8 cellular contexts compared by ENCODE assay signal in genomic region chr14:100341301-100342031, GRCh38. TPM values are rescaled to one million over a fixed set of nuclear protein-coding genes. Genes with fewer than 3 reads are reported as not detected.
DNase-seq lines count a peak whose midpoint lies in the region; ATAC-seq and TF ChIP-seq lines count a peak whose summit lies in the region.

No MANE protein-coding gene starts in this region.

- ATAC-seq in RWPE2 (ENCODE audit: low read depth), result peak; percentile 46; the same call in 2 of the 3 replicates

- peak; percentile 81 for DNase-seq in ELR (ENCODE audit: low read depth)
- DNase-seq in HFF-Myc (ENCODE audit: extremely low read depth, low read depth), result peak; percentile 12
- no peak for DNase-seq in RWPE2 (ENCODE audit: low spot score)
- peak; percentile 61 for DNase-seq in epidermal melanocyte (ENCODE audit: insufficient read length, low spot score)
- peak; percentile 80 for DNase-seq in myocyte (ENCODE audit: low read depth)
- no peak for DNase-seq in stimulated activated naive CD4-positive, alpha-beta T cell (lab: John Stamatoyannopoulos, UW)
- no peak for DNase-seq in T-helper 9 cell
- DNase-seq in HAP-1 (ENCODE audit: low spot score in 2 of 2), result no peak

- H3K4me1 ChIP-seq in RWPE2 (ENCODE audit: insufficient read depth, poor library complexity, severe bottlenecking) (no peaks in the 10 kb centered on the region), HAP-1 (no peaks in the 10 kb centered on the region)

- H3K4me3 ChIP-seq in HFF-Myc (replicated peaks; ENCODE audit: low read depth, low read length) (no peak overlapping the region), RWPE2 (ENCODE audit: severe bottlenecking) (no peak overlapping the region), HAP-1 (no peak overlapping the region)

- peaks cover 82% of the 10 kb centered on the region for H3K36me3 ChIP-seq in RWPE2 (ENCODE audit: low read depth)
- peaks cover 59% of the 10 kb centered on the region for H3K36me3 ChIP-seq in HAP-1 (replicated peaks)

- H3K9me3 ChIP-seq in RWPE2 (ENCODE audit: severe bottlenecking) (no peaks in the 10 kb centered on the region), HAP-1 (no peaks in the 10 kb centered on the region)

- in situ Hi-C loops in HAP-1 (cut with MboI; ENCODE audit: low sequenced_read_pairs), result no loop called here

- H3K27ac ChIP-seq in RWPE2 (ENCODE audit: poor library complexity, severe bottlenecking), result no peak overlapping the region

- no peak for TF ChIP-seq CTCF in HFF-Myc (IDR thresholded peaks at IDR 0.05; ENCODE audit: low read depth, low read length, missing control alignments)
- TF ChIP-seq CTCF in RWPE2 (IDR thresholded peaks at IDR 0.05; ENCODE audit: poor library complexity, severe bottlenecking), result no peak

- H3K27me3 ChIP-seq in RWPE2 (ENCODE audit: insufficient read depth, poor library complexity, severe bottlenecking) (no peaks in the 10 kb centered on the region), HAP-1 (ENCODE audit: low read depth) (no peaks in the 10 kb centered on the region)

RNA-seq across cellular contexts. Expression of gene SLC25A47, which starts 18.3 kb away (rescaled TPM):
- not detected in 2 replicates for total RNA-seq in myocyte
- polyA plus RNA-seq in myocyte (2012), result not detected

RNA-seq across cellular contexts. Expression of gene WDR25, which starts 34.8 kb away (rescaled TPM):
- 13.8 and 19.1 TPM in 2 replicates for total RNA-seq in myocyte
- 18.4 TPM for polyA plus RNA-seq in myocyte (2012)

RNA-seq across cellular contexts. Expression of gene SLC25A29, which starts 35.2 kb away (rescaled TPM):
- 79.6 and 93.0 TPM in 2 replicates for total RNA-seq in myocyte
- polyA plus RNA-seq in myocyte (2012), result 18.7 TPM

Comparison
In these comparisons a context has a peak if more than half of its experiments do, and no peak if none do; other contexts are left out.
1. DNase-seq: peak in ELR (single experiment), HFF-Myc (single experiment), epidermal melanocyte (single experiment) and myocyte (single experiment); none in RWPE2 (single experiment), stimulated activated naive CD4-positive, alpha-beta T cell (0 of 6), T-helper 9 cell (single experiment) and HAP-1 (0 of 2).